Comparison of ENCODE assay signal across 9 cellular contexts in the genomic region with DNA sequence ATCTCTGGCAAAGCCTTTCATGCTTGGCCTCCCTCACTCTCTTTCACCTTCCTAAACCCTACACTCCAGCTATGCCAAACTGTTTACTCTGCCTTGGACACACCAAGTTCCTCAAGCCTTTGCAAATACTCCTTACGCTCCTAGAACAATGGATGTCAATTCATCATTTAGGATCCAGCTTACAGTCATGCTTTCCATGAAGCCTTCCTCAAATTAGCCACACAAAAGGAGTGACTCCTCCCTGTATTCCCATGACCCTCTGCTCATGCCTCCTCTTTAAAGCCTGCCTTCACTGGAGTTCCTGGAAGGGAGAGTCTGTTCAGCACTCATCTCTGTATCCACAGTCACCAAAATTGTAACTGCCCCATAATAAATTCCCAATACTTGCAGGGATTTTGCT. TPM values are rescaled to one million over a fixed set of nuclear protein-coding genes. Genes with fewer than 3 reads are reported as not detected.
DNase-seq lines count a peak whose midpoint lies in the region; ATAC-seq and TF ChIP-seq lines count a peak whose summit lies in the region.
"Had no signal": no experiment of that assay in that cellular context is flagged by ENCODE, and none has a peak within 500 bp of the region (broad histone marks: within the 10 kb centered on the region; RNA-seq: fewer than 3 reads in every experiment).

No MANE protein-coding gene starts in this region.

- H3K9ac ChIP-seq in IMR-90 (ENCODE audit: low read depth, low read length), result no peak overlapping the region

- H2BK120ac ChIP-seq in IMR-90 (ENCODE audit: low read depth, low read length), result no peak overlapping the region

- POLR2A ChIA-PET in CD4-positive, alpha-beta memory T cell (lab: Charles Lee; ENCODE audit: partially characterized antibody), result interaction anchor here (1.6 kb wide), 1 partner anchor 1086 kb away, joined by 9 read pairs; the partner anchor contains the start of gene YPEL5
- POLR2A ChIA-PET in IMR-90 (lab: Charles Lee; ENCODE audit: unreplicated experiment), result no interaction called here
- POLR2A ChIA-PET in RWPE1 (lab: Yijun Ruan, JAX; ENCODE audit: low non-redundant PET), result no interaction called here
- POLR2A ChIA-PET in GM10248 (lab: Yijun Ruan, JAX), result no interaction called here

- H3K27ac Mint-ChIP-seq in CD4-positive, alpha-beta memory T cell, result peak overlapping the region in 2 of 7 donors; percentile 9 to 17
- H3K27ac Mint-ChIP-seq in activated T-helper 2 cell treated with anti-CD3 and anti-CD28 coated beads, Interferon-gamma antibody, Interleukin-2, Interleukin-4, amounts not matched to agents 10 μg/mL and 5 μg/mL and 100 μg/mL, durations not matched to agents 14 hours and 24 hours and 36 hours, result no peak overlapping the region
- peak overlapping the region; percentile 33 for H3K27ac Mint-ChIP-seq in memory B cell

- no peak for DNase-seq in CD4-positive, alpha-beta memory T cell
- DNase-seq in IMR-90 (no peak), memory B cell (ENCODE audit: low spot score in 2 of 2) (no peak), RWPE1 (ENCODE audit: low spot score) (no peak), ACHN (no peak), GM10248 (ENCODE audit: extremely low spot score) (no peak), DMS79 treated with DMSO at 0.1 percent for 48 hours (lab: John Stamatoyannopoulos, UW) (no peak)
- DNase-seq in activated T-helper 2 cell treated with anti-CD3 and anti-CD28 coated beads, Interferon-gamma antibody, Interleukin-2, Interleukin-4, amounts not matched to agents 10 μg/mL and 5 μg/mL and 100 μg/mL, durations not matched to agents 14 hours and 24 hours and 36 hours (ENCODE audit: low spot score), result peak; percentile 2

- H3K4me1 ChIP-seq in CD4-positive, alpha-beta memory T cell (ENCODE audit: insufficient read depth, low read length), result peaks cover 22% of the 10 kb centered on the region
- peaks cover 8% of the 10 kb centered on the region; the same call in 1 of the 2 replicates for H3K4me1 ChIP-seq in IMR-90 (ENCODE audit: control insufficient read depth, insufficient read depth, low read length)

- H4K8ac ChIP-seq in IMR-90 (ENCODE audit: low read depth in 2 of 2, low read length in 2 of 2), result no peak overlapping the region

- ATAC-seq in IMR-90 (ENCODE audit: low read depth), result no peak
- ATAC-seq in memory B cell (ENCODE audit: low read depth), result no peak

- H3K27me3 Mint-ChIP-seq in CD4-positive, alpha-beta memory T cell, result peaks cover 0 to 1% of the 10 kb centered on the region in 2 donors
- H3K27me3 Mint-ChIP-seq in activated T-helper 2 cell treated with anti-CD3 and anti-CD28 coated beads, Interferon-gamma antibody, Interleukin-2, Interleukin-4, amounts not matched to agents 10 μg/mL and 5 μg/mL and 100 μg/mL, durations not matched to agents 14 hours and 24 hours and 36 hours (ENCODE audit: low read depth), result peaks cover 23% of the 10 kb centered on the region
- no peaks in the 10 kb centered on the region for H3K27me3 Mint-ChIP-seq in memory B cell

- intact Hi-C loops in CD4-positive, alpha-beta memory T cell (cut with micrococcal nuclease), result no loop called here
- intact Hi-C loops in IMR-90 (cut with micrococcal nuclease), result loop anchor here (5.0 kb wide), 1 partner anchor 289 kb away; no protein-coding TSS in a partner anchor
- intact Hi-C loops in activated T-helper 2 cell treated with anti-CD3 and anti-CD28 coated beads, Interferon-gamma antibody, Interleukin-2, Interleukin-4, amounts not matched to agents 10 μg/mL and 5 μg/mL and 100 μg/mL, durations not matched to agents 14 hours and 24 hours and 36 hours (cut with micrococcal nuclease), result loop anchor here (5.0 kb wide), 1 partner anchor 89 kb away; no protein-coding TSS in a partner anchor

- no peak overlapping the region for H3K4me2 ChIP-seq in IMR-90 (ENCODE audit: low read depth, low read length)

- peak overlapping the region; percentile 67 for H2AFZ ChIP-seq in IMR-90 (replicated peaks; ENCODE audit: low read length, poor library complexity)

- no peak overlapping the region for H3K4ac ChIP-seq in IMR-90 (ENCODE audit: low read depth, low read length)

- H3K9me1 ChIP-seq in IMR-90 (ENCODE audit: insufficient read depth, low read length), result peaks cover 18% of the 10 kb centered on the region; the same call in 1 of the 2 replicates

- no peak overlapping the region for H3K14ac ChIP-seq in IMR-90 (replicated peaks; ENCODE audit: low read depth, low read length)

- peaks cover 12 to 26% of the 10 kb centered on the region in 2 experiments for H3K79me1 ChIP-seq in IMR-90 (ENCODE audit: low read depth in 1 of 2, low read length in 2 of 2)

- H3K4me3 Mint-ChIP-seq in CD4-positive, alpha-beta memory T cell, result peak overlapping the region; percentile 44 to 87 (median 80)
- peak overlapping the region; percentile 69 for H3K4me3 Mint-ChIP-seq in activated T-helper 2 cell treated with anti-CD3 and anti-CD28 coated beads, Interferon-gamma antibody, Interleukin-2, Interleukin-4, amounts not matched to agents 10 μg/mL and 5 μg/mL and 100 μg/mL, durations not matched to agents 14 hours and 24 hours and 36 hours (ENCODE audit: low read depth)
- H3K4me3 Mint-ChIP-seq in memory B cell, result peak overlapping the region; percentile 91

- no peak overlapping the region for H3K23ac ChIP-seq in IMR-90 (ENCODE audit: low read depth, low read length)

- CTCF ChIA-PET in CD4-positive, alpha-beta memory T cell (lab: Charles Lee; ENCODE audit: partially characterized antibody), result interaction anchor here (0.6 to 1.8 kb wide), 5 partner anchors 63 to 522 kb away, joined by 4 to 6 read pairs (median 5); no protein-coding TSS in a partner anchor
- CTCF ChIA-PET in IMR-90 (lab: Yijun Ruan, JAX), result interaction anchor here (0.5 to 1.8 kb wide), 8 partner anchors 13 to 509 kb away, joined by 3 to 6 read pairs (median 3); no protein-coding TSS in a partner anchor
- CTCF ChIA-PET in RWPE1 (lab: Yijun Ruan, JAX), result interaction anchor here (0.6 to 1.4 kb wide), 9 partner anchors 13 to 1471 kb away, joined by 3 to 5 read pairs (median 3); no protein-coding TSS in a partner anchor
- CTCF ChIA-PET in GM10248 (lab: Yijun Ruan, JAX), result interaction anchor here (1.0 to 2.2 kb wide), 4 partner anchors 13 to 522 kb away, joined by 3 to 6 read pairs (median 4); no protein-coding TSS in a partner anchor

- H3K27ac ChIP-seq in CD4-positive, alpha-beta memory T cell (ENCODE audit: low read depth, low read length), result no peak overlapping the region
- H3K27ac ChIP-seq in IMR-90 (ENCODE audit: insufficient read depth, low read length), result no peak overlapping the region
- H3K27ac ChIP-seq in RWPE1, result no peak overlapping the region

- H4K91ac ChIP-seq in IMR-90 (ENCODE audit: insufficient read depth, low read depth, low read length), result no peak overlapping the region

- WGBS in IMR-90 (ENCODE audit: extremely low coverage in 2 of 2, insufficient read length in 1 of 2), 2 experiments, result 100% methylated on average over 1 of the region's 1 CpG; no CpG with 5 or more reads in 1 of the 2 experiments

- H3K4me1 Mint-ChIP-seq in CD4-positive, alpha-beta memory T cell, result peaks cover 17 to 36% (median 25%) of the 10 kb centered on the region in 4 donors
- H3K4me1 Mint-ChIP-seq in activated T-helper 2 cell treated with anti-CD3 and anti-CD28 coated beads, Interferon-gamma antibody, Interleukin-2, Interleukin-4, amounts not matched to agents 10 μg/mL and 5 μg/mL and 100 μg/mL, durations not matched to agents 14 hours and 24 hours and 36 hours (ENCODE audit: low read depth), result peaks cover 9% of the 10 kb centered on the region
- H3K4me1 Mint-ChIP-seq in memory B cell, result peaks cover 37% of the 10 kb centered on the region

- no peak for TF ChIP-seq RAD21 in IMR-90 (IDR thresholded peaks at IDR 0.05; ENCODE audit: low read length)

- no peak overlapping the region for H3K18ac ChIP-seq in IMR-90 (ENCODE audit: low read depth, low read length)

- peak overlapping the region; percentile 49 to 66 for H3K4me3 ChIP-seq in CD4-positive, alpha-beta memory T cell (ENCODE audit: low read length in 2 of 2)
- no peak overlapping the region for H3K4me3 ChIP-seq in IMR-90 (ENCODE audit: insufficient read depth, low read depth, low read length)

- TF ChIP-seq POLR2A in IMR-90 (IDR thresholded peaks at IDR 0.05; ENCODE audit: low read depth, low read length), result no peak

- no peak overlapping the region for H2BK5ac ChIP-seq in IMR-90 (ENCODE audit: low read depth, low read length, poor library complexity, severe bottlenecking)

- peaks cover 15% of the 10 kb centered on the region for H4K20me1 ChIP-seq in IMR-90 (ENCODE audit: insufficient read depth, low read length)

- H3K36me3 ChIP-seq in CD4-positive, alpha-beta memory T cell (ENCODE audit: insufficient read depth, low read length), result no peaks in the 10 kb centered on the region
- H3K36me3 ChIP-seq in IMR-90 (ENCODE audit: control insufficient read depth, insufficient read depth, low read length), result no peaks in the 10 kb centered on the region

- no peak overlapping the region for H3K56ac ChIP-seq in IMR-90 (ENCODE audit: extremely low read depth, insufficient read depth, low read length)

- no peak overlapping the region for H2BK20ac ChIP-seq in IMR-90 (ENCODE audit: low read depth, low read length)

- BruUV-seq in IMR-90 (replicated peaks; lab: Mats Ljungman, UMichigan), result no TSS peak

- peaks cover 6% of the 10 kb centered on the region for H3K27me3 ChIP-seq in CD4-positive, alpha-beta memory T cell (ENCODE audit: insufficient read depth, low read length)
- peaks cover 6% of the 10 kb centered on the region; the same call in 1 of the 2 replicates for H3K27me3 ChIP-seq in IMR-90 (ENCODE audit: control insufficient read depth, insufficient read depth, low read length)

- H3K9me3 Mint-ChIP-seq in CD4-positive, alpha-beta memory T cell, result no peaks in the 10 kb centered on the region
- H3K9me3 Mint-ChIP-seq in activated T-helper 2 cell treated with anti-CD3 and anti-CD28 coated beads, Interferon-gamma antibody, Interleukin-2, Interleukin-4, amounts not matched to agents 10 μg/mL and 5 μg/mL and 100 μg/mL, durations not matched to agents 14 hours and 24 hours and 36 hours, result no peaks in the 10 kb centered on the region
- H3K9me3 Mint-ChIP-seq in memory B cell, result no peaks in the 10 kb centered on the region
- H3K9me3 Mint-ChIP-seq: mesothelial cell of epicardium had no signal

- no peak overlapping the region for H4K5ac ChIP-seq in IMR-90 (ENCODE audit: low read depth, low read length)

- dilution Hi-C loops in IMR-90 (cut with HindIII; ENCODE audit: low sequenced_read_pairs, unreplicated experiment), result no loop called here

- H3K36me3 Mint-ChIP-seq in CD4-positive, alpha-beta memory T cell, result no peaks in the 10 kb centered on the region
- H3K36me3 Mint-ChIP-seq in activated T-helper 2 cell treated with anti-CD3 and anti-CD28 coated beads, Interferon-gamma antibody, Interleukin-2, Interleukin-4, amounts not matched to agents 10 μg/mL and 5 μg/mL and 100 μg/mL, durations not matched to agents 14 hours and 24 hours and 36 hours (ENCODE audit: low read depth), result no peaks in the 10 kb centered on the region
- H3K36me3 Mint-ChIP-seq in memory B cell, result peaks cover 3% of the 10 kb centered on the region
- H3K36me3 Mint-ChIP-seq: mesothelial cell of epicardium had no signal

- H2BK15ac ChIP-seq in IMR-90 (ENCODE audit: low read depth, low read length), result no peak overlapping the region

- H3K9me3 ChIP-seq in CD4-positive, alpha-beta memory T cell (ENCODE audit: control insufficient read depth in 1 of 2, low read length in 2 of 2), result no peaks in the 10 kb centered on the region
- no peaks in the 10 kb centered on the region for H3K9me3 ChIP-seq in IMR-90 (ENCODE audit: control insufficient read depth, insufficient read depth, low read length)

- no peak overlapping the region for H2AK5ac ChIP-seq in IMR-90 (ENCODE audit: low read depth, low read length)

- TF ChIP-seq CTCF in IMR-90 (conservative IDR thresholded peaks at IDR 0.05; ENCODE audit: low read depth, low read length), result no peak
- no peak for TF ChIP-seq CTCF in RWPE1 (conservative IDR thresholded peaks at IDR 0.05; ENCODE audit: low read depth)
- no peak for TF ChIP-seq CTCF in GM10248 (IDR thresholded peaks at IDR 0.05; ENCODE audit: control extremely low read depth, extremely low read depth, low read depth, missing control alignments)

- in situ Hi-C loops in IMR-90 (cut with MboI; ENCODE audit: low sequenced_read_pairs), result loop anchor here (5.0 kb wide), 1 partner anchor 104 kb away; no protein-coding TSS in a partner anchor
- in situ Hi-C loops in ACHN (cut with HindIII; ENCODE audit: low pct_ligation_motif_present, low pct_unique_long_range_greater_than_20kb, low sequenced_read_pairs), result no loop called here

- H2AK9ac ChIP-seq in IMR-90 (replicated peaks; ENCODE audit: low read depth, low read length, poor library complexity), result no peak overlapping the region

RNA-seq across cellular contexts. Expression of gene EHD3, which starts 0.7 kb away (rescaled TPM):
- total RNA-seq in CD4-positive, alpha-beta memory T cell, result 1 to 10 TPM; 4.0 to 4.4 TPM
- 1 to 10 TPM; 2.3 to 4.3 TPM for polyA plus RNA-seq in CD4-positive, alpha-beta memory T cell
- 34.4 and 39.8 TPM in 2 replicates for total RNA-seq in IMR-90 (2012; rRNA removed)
- polyA plus RNA-seq in IMR-90 (2012; rRNA removed), result 29.1 and 31.8 TPM in 2 replicates
- 14.9 and 29.2 TPM in 2 replicates for polyA plus RNA-seq in IMR-90 (2012; cell fraction: cytosol; rRNA removed)
- 16.5 and 17.6 TPM in 2 replicates for polyA plus RNA-seq in IMR-90 (2012; cell fraction: nucleus; rRNA removed; ENCODE audit: low replicate concordance)
- 1.6 and 2.0 TPM in 2 replicates for total RNA-seq in activated T-helper 2 cell treated with anti-CD3 and anti-CD28 coated beads, Interferon-gamma antibody, Interleukin-2, Interleukin-4, amounts not matched to agents 10 μg/mL and 5 μg/mL and 100 μg/mL, durations not matched to agents 14 hours and 24 hours and 36 hours

RNA-seq across cellular contexts. Expression of gene CAPN14, which starts 15.9 kb away (rescaled TPM):
- total RNA-seq in CD4-positive, alpha-beta memory T cell, result under 1 TPM; 0.53 to 0.61 TPM
- polyA plus RNA-seq in CD4-positive, alpha-beta memory T cell, result under 1 TPM; 0.16 to 0.36 TPM
- under 0.01 TPM in 2 replicates for total RNA-seq in IMR-90 (2012; rRNA removed)
- 0.07 and 0.09 TPM in 2 replicates for polyA plus RNA-seq in IMR-90 (2012; rRNA removed)
- 0.03 and 0.08 TPM in 2 replicates for polyA plus RNA-seq in IMR-90 (2012; cell fraction: cytosol; rRNA removed)
- polyA plus RNA-seq in IMR-90 (2012; cell fraction: nucleus; rRNA removed; ENCODE audit: low replicate concordance), result 0.13 and 0.24 TPM in 2 replicates
- total RNA-seq in activated T-helper 2 cell treated with anti-CD3 and anti-CD28 coated beads, Interferon-gamma antibody, Interleukin-2, Interleukin-4, amounts not matched to agents 10 μg/mL and 5 μg/mL and 100 μg/mL, durations not matched to agents 14 hours and 24 hours and 36 hours, result 0.18 and 0.27 TPM in 2 replicates
